Comparison of ENCODE assay signal across 16 cellular contexts in the genomic region with DNA sequence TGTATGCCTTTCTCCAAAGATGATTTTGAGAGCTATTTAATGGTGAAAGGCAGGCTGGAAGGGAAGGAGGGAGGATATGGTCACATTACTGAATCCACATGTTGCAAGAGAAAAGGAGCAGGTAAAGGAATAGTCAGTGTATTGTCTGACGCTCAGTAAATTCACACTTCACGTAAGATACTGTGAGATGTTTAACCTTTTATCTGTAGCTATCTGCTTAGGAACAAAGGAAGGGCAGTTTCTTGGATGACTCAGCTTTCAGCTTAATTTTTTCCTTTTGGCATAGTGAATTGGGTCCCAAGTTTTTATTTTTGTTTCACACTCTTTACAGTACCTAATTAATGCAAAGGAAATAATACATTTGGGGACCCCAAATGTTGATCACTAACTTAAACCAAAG.
DNase-seq lines count a peak whose midpoint lies in the region; ATAC-seq, FAIRE-seq and TF ChIP-seq lines count a peak whose summit lies in the region.
"Had no signal": no experiment of that assay in that cellular context is flagged by ENCODE, and none has a peak within 500 bp of the region (broad histone marks: within the 10 kb centered on the region; RNA-seq: fewer than 3 reads in every experiment).

No MANE protein-coding gene starts in this region.

- H3K9me3 ChIP-seq in H9 (ENCODE audit: control insufficient read depth, low read depth, low read length) (no peaks in the 10 kb centered on the region), astrocyte (ENCODE audit: insufficient read depth, low read depth, low read length) (no peaks in the 10 kb centered on the region), endothelial cell of umbilical vein (replicated peaks; ENCODE audit: control insufficient read depth, insufficient read depth, low read length) (no peaks in the 10 kb centered on the region), neuronal stem cell (replicated peaks in 1 of 2; ENCODE audit: control insufficient read depth in 2 of 2, insufficient read depth in 1 of 2, low read depth in 1 of 2, low read length in 2 of 2) (no peaks in the 10 kb centered on the region)
- H3K9me3 ChIP-seq: Caco-2 had no signal

- H2BK120ac ChIP-seq in H9 (ENCODE audit: low read depth, low read length, poor library complexity, severe bottlenecking) (no peak overlapping the region), neuronal stem cell (ENCODE audit: low read depth, low read length) (no peak overlapping the region)

- H4K8ac ChIP-seq in H9 (replicated peaks; ENCODE audit: insufficient read length, low read depth, low read length) (no peak overlapping the region), neuronal stem cell (ENCODE audit: low read depth, low read length) (no peak overlapping the region)

- H3K36me3 ChIP-seq in astrocyte (ENCODE audit: insufficient read depth, low read length) (no peaks in the 10 kb centered on the region), endothelial cell of umbilical vein (ENCODE audit: control insufficient read depth in 2 of 2, extremely low read depth in 1 of 2, insufficient read depth in 2 of 2, low read length in 2 of 2) (no peaks in the 10 kb centered on the region), neuronal stem cell (replicated peaks in 1 of 2; ENCODE audit: control insufficient read depth in 2 of 2, insufficient read depth in 2 of 2, low read length in 2 of 2) (peaks cover 0 to 30% of the 10 kb centered on the region in 2 donors)

- H2AFZ ChIP-seq in H9 (ENCODE audit: low read length): no peak overlapping the region
- no peak overlapping the region for H2AFZ ChIP-seq in astrocyte (ENCODE audit: low read depth, low read length)
- H2AFZ ChIP-seq in endothelial cell of umbilical vein (ENCODE audit: low read depth, low read length): no peak overlapping the region
- H2AFZ ChIP-seq in neuronal stem cell (ENCODE audit: low read length): no peak overlapping the region

- H3K27ac ChIP-seq in H9 (ENCODE audit: insufficient read length, low read depth, low read length) (no peak overlapping the region), astrocyte (ENCODE audit: low read depth, low read length) (no peak overlapping the region), endothelial cell of umbilical vein (ENCODE audit: insufficient read depth, low read depth, low read length) (no peak overlapping the region), neuronal stem cell (replicated peaks; ENCODE audit: low read length) (no peak overlapping the region)
- H3K27ac ChIP-seq: BLaER1, HL-60, KMS-11 had no signal

- H3K9ac ChIP-seq in H9 (ENCODE audit: extremely low read depth, insufficient read length, low read length): no peak overlapping the region
- H3K9ac ChIP-seq in astrocyte (ENCODE audit: low read length): no peak overlapping the region
- no peak overlapping the region for H3K9ac ChIP-seq in endothelial cell of umbilical vein (replicated peaks; ENCODE audit: extremely low read depth, insufficient read depth, low read length)
- no peak overlapping the region for H3K9ac ChIP-seq in neuronal stem cell (ENCODE audit: low read depth, low read length, poor library complexity)
- H3K9ac ChIP-seq: BLaER1, KMS-11 had no signal

- ATAC-seq in stimulated activated effector memory CD8-positive, alpha-beta T cell treated with anti-CD3 and anti-CD28 coated beads, Interleukin-12 subunit alpha, Interleukin-12 subunit beta, amount 100 ng/mL, for 72 hours: no peak

- H4K20me1 ChIP-seq in H9 (ENCODE audit: control insufficient read depth, insufficient read depth, insufficient read length): no peaks in the 10 kb centered on the region
- H4K20me1 ChIP-seq in astrocyte (ENCODE audit: insufficient read depth, low read length): no peaks in the 10 kb centered on the region
- no peaks in the 10 kb centered on the region for H4K20me1 ChIP-seq in endothelial cell of umbilical vein (replicated peaks; ENCODE audit: control insufficient read depth, extremely low read depth, insufficient read depth, low read length)
- H4K20me1 ChIP-seq: BLaER1 had no signal

- H3K23me2 ChIP-seq in H9 (ENCODE audit: insufficient read length, low read depth, low read length, poor library complexity, severe bottlenecking): no peaks in the 10 kb centered on the region

- dilution Hi-C loops in endothelial cell of umbilical vein (cut with MboI; ENCODE audit: extremely low pct_ligation_motif_present, low sequenced_read_pairs): no loop called here

- no peak for DNase-seq in H9
- DNase-seq in astrocyte (ENCODE audit: low read depth): peak; percentile 2
- DNase-seq in endothelial cell of umbilical vein (ENCODE audit: low read depth, low spot score): peak; percentile 6
- no peak for DNase-seq in progenitor cell of endocrine pancreas (ENCODE audit: low spot score, unreplicated experiment)
- no peak for DNase-seq in neuronal stem cell (ENCODE audit: low spot score)
- DNase-seq in stimulated activated effector memory CD8-positive, alpha-beta T cell treated with anti-CD3 and anti-CD28 coated beads, Interleukin-12 subunit alpha, Interleukin-12 subunit beta, amount 100 ng/mL, for 72 hours (ENCODE audit: low spot score in 2 of 2): no peak
- DNase-seq in NCI-H510A treated with DMSO at 0.1 percent for 48 hours (lab: John Stamatoyannopoulos, UW): no peak
- no peak for DNase-seq in stimulated activated CD4-positive, alpha-beta T cell treated with anti-CD3 and anti-CD28 coated beads, Interleukin-15, amount 100 ng/mL, for 24 hours
- DNase-seq: AML-193; Caco-2; CD8-positive, alpha-beta memory T cell; DMS53 had no signal

- H3K79me1 ChIP-seq in H9 (ENCODE audit: insufficient read depth, low read depth, low read length, poor library complexity, severe bottlenecking) (no peaks in the 10 kb centered on the region), neuronal stem cell (ENCODE audit: low read depth, low read length) (no peaks in the 10 kb centered on the region)

- no peak for TF ChIP-seq POLR2A in endothelial cell of umbilical vein (IDR thresholded peaks at IDR 0.05; ENCODE audit: low read depth, low read length)

- H3K27me3 Mint-ChIP-seq in H9 (ENCODE audit: low read depth): no peaks in the 10 kb centered on the region
- H3K27me3 Mint-ChIP-seq in astrocyte (ENCODE audit: low read depth, unreplicated experiment): no peaks in the 10 kb centered on the region
- H3K27me3 Mint-ChIP-seq in progenitor cell of endocrine pancreas: no peaks in the 10 kb centered on the region
- H3K27me3 Mint-ChIP-seq: CD8-positive, alpha-beta memory T cell; IgD-negative memory B cell had no signal

- no peaks in the 10 kb centered on the region for H3K79me2 ChIP-seq in H9 (ENCODE audit: insufficient read depth, low read length)
- H3K79me2 ChIP-seq in astrocyte (ENCODE audit: insufficient read depth, low read length): no peaks in the 10 kb centered on the region
- no peaks in the 10 kb centered on the region for H3K79me2 ChIP-seq in endothelial cell of umbilical vein (ENCODE audit: control insufficient read depth, insufficient read depth, low read length)

- peaks cover 9 to 10% of the 10 kb centered on the region in 2 experiments for H3K4me1 Mint-ChIP-seq in H9
- H3K4me1 Mint-ChIP-seq in astrocyte (ENCODE audit: low read depth, unreplicated experiment): peaks cover 6% of the 10 kb centered on the region
- peaks cover 34% of the 10 kb centered on the region for H3K4me1 Mint-ChIP-seq in progenitor cell of endocrine pancreas (ENCODE audit: low read depth)
- H3K4me1 Mint-ChIP-seq in stimulated activated effector memory CD8-positive, alpha-beta T cell treated with anti-CD3 and anti-CD28 coated beads, Interleukin-12 subunit alpha, Interleukin-12 subunit beta, amount 100 ng/mL, for 72 hours: no peaks in the 10 kb centered on the region

- H3K23ac ChIP-seq in H9 (ENCODE audit: insufficient read length, low read depth, low read length): no peak overlapping the region
- no peak overlapping the region for H3K23ac ChIP-seq in neuronal stem cell (ENCODE audit: low read depth, low read length, poor library complexity)

- no peak overlapping the region for H2BK12ac ChIP-seq in H9 (ENCODE audit: insufficient read length, low read depth, low read length)
- no peak overlapping the region for H2BK12ac ChIP-seq in neuronal stem cell (ENCODE audit: low read length)

- peak overlapping the region in 2 of 3 experiments; percentile 10 to 64; a peak in 3 of 7 replicates for H3K27ac Mint-ChIP-seq in H9
- no peak overlapping the region for H3K27ac Mint-ChIP-seq in astrocyte (ENCODE audit: unreplicated experiment)
- H3K27ac Mint-ChIP-seq in progenitor cell of endocrine pancreas: peak overlapping the region; percentile 35
- H3K27ac Mint-ChIP-seq in stimulated activated effector memory CD8-positive, alpha-beta T cell treated with anti-CD3 and anti-CD28 coated beads, Interleukin-12 subunit alpha, Interleukin-12 subunit beta, amount 100 ng/mL, for 72 hours: no peak overlapping the region

- no peak overlapping the region for H3T11ph ChIP-seq in H9 (ENCODE audit: low read length)

- H3K9me1 ChIP-seq in endothelial cell of umbilical vein (replicated peaks; ENCODE audit: control insufficient read depth, extremely low read depth, insufficient read depth, low read length): no peaks in the 10 kb centered on the region

- POLR2A ChIA-PET in endothelial cell of umbilical vein (lab: Charles Lee): no interaction called here

- H4K91ac ChIP-seq in H9 (ENCODE audit: insufficient read length, low read depth, low read length) (no peak overlapping the region), neuronal stem cell (ENCODE audit: low read depth, low read length, poor library complexity) (no peak overlapping the region)

- H3K4ac ChIP-seq in H9 (ENCODE audit: low read depth, low read length): no peak overlapping the region
- H3K4ac ChIP-seq in neuronal stem cell (ENCODE audit: low read length): no peak overlapping the region

- no peak overlapping the region for H2BK15ac ChIP-seq in H9 (ENCODE audit: low read depth, low read length)
- H2BK15ac ChIP-seq in neuronal stem cell (ENCODE audit: low read length): no peak overlapping the region

- H2BK5ac ChIP-seq in H9 (ENCODE audit: insufficient read length, low read length) (no peak overlapping the region), neuronal stem cell (ENCODE audit: low read length) (no peak overlapping the region)

- no peak overlapping the region for H3K4me3 Mint-ChIP-seq in H9
- H3K4me3 Mint-ChIP-seq in astrocyte (ENCODE audit: unreplicated experiment): no peak overlapping the region
- no peak overlapping the region for H3K4me3 Mint-ChIP-seq in progenitor cell of endocrine pancreas (ENCODE audit: low read depth)
- H3K4me3 Mint-ChIP-seq in stimulated activated effector memory CD8-positive, alpha-beta T cell treated with anti-CD3 and anti-CD28 coated beads, Interleukin-12 subunit alpha, Interleukin-12 subunit beta, amount 100 ng/mL, for 72 hours: no peak overlapping the region
- H3K4me3 Mint-ChIP-seq: CD8-positive, alpha-beta memory T cell; IgD-negative memory B cell had no signal

- no peak overlapping the region for H3K56ac ChIP-seq in H9 (ENCODE audit: insufficient read length, low read depth, low read length)

- FAIRE-seq in astrocyte (lab: Jason Lieb, UNC) (no peak), endothelial cell of umbilical vein (lab: Jason Lieb, UNC) (no peak)

- no peak overlapping the region for H3K18ac ChIP-seq in H9 (ENCODE audit: insufficient read length, low read depth, low read length)
- no peak overlapping the region for H3K18ac ChIP-seq in neuronal stem cell (ENCODE audit: low read length)

- H3K27me3 ChIP-seq in H9 (ENCODE audit: insufficient read depth, low read length): no peaks in the 10 kb centered on the region
- no peaks in the 10 kb centered on the region for H3K27me3 ChIP-seq in astrocyte (ENCODE audit: insufficient read depth, low read length)
- no peaks in the 10 kb centered on the region for H3K27me3 ChIP-seq in endothelial cell of umbilical vein (ENCODE audit: control insufficient read depth in 2 of 2, insufficient read depth in 2 of 2, low read length in 2 of 2)
- H3K27me3 ChIP-seq in neuronal stem cell (ENCODE audit: control insufficient read depth in 3 of 3, insufficient read depth in 3 of 3, low read depth in 1 of 3, low read length in 3 of 3): no peaks in the 10 kb centered on the region
- H3K27me3 ChIP-seq: BLaER1 had no signal

- no peak overlapping the region for H2BK20ac ChIP-seq in H9 (ENCODE audit: low read depth, low read length, poor library complexity, severe bottlenecking)

- BruUV-seq in endothelial cell of umbilical vein (replicated peaks; lab: Mats Ljungman, UMichigan): no TSS peak

- intact Hi-C loops in endothelial cell of umbilical vein (cut with micrococcal nuclease): no loop called here

- H3K9me3 Mint-ChIP-seq in H9: no peaks in the 10 kb centered on the region
- H3K9me3 Mint-ChIP-seq in astrocyte (ENCODE audit: unreplicated experiment): no peaks in the 10 kb centered on the region
- H3K9me3 Mint-ChIP-seq in progenitor cell of endocrine pancreas (ENCODE audit: low read depth): no peaks in the 10 kb centered on the region
- H3K9me3 Mint-ChIP-seq in stimulated activated effector memory CD8-positive, alpha-beta T cell treated with anti-CD3 and anti-CD28 coated beads, Interleukin-12 subunit alpha, Interleukin-12 subunit beta, amount 100 ng/mL, for 72 hours: no peaks in the 10 kb centered on the region
- H3K9me3 Mint-ChIP-seq: CD8-positive, alpha-beta memory T cell had no signal

- H3K4me2 ChIP-seq in H9 (ENCODE audit: insufficient read depth, insufficient read length, low read length): no peak overlapping the region
- no peak overlapping the region for H3K4me2 ChIP-seq in astrocyte (ENCODE audit: low read length)
- no peak overlapping the region for H3K4me2 ChIP-seq in endothelial cell of umbilical vein (ENCODE audit: insufficient read depth, low read length)
- H3K4me2 ChIP-seq in neuronal stem cell (ENCODE audit: insufficient read depth, low read length, poor library complexity, severe bottlenecking): no peak overlapping the region
- H3K4me2 ChIP-seq: BLaER1, KMS-11 had no signal

- H3K36me3 Mint-ChIP-seq in H9 (ENCODE audit: insufficient read depth in 1 of 3, low read depth in 3 of 3) (peaks cover 3 to 17% (median 15%) of the 10 kb centered on the region in 3 experiments; a peak in 6 of 7 replicates), astrocyte (ENCODE audit: low read depth, unreplicated experiment) (peaks cover 3% of the 10 kb centered on the region), progenitor cell of endocrine pancreas (ENCODE audit: insufficient read depth) (peaks cover 18% of the 10 kb centered on the region)
- peaks cover 20% of the 10 kb centered on the region for H3K36me3 Mint-ChIP-seq in stimulated activated effector memory CD8-positive, alpha-beta T cell treated with anti-CD3 and anti-CD28 coated beads, Interleukin-12 subunit alpha, Interleukin-12 subunit beta, amount 100 ng/mL, for 72 hours

- no CpG with 5 or more reads among the region's 2 CpGs for WGBS in H9 (ENCODE audit: extremely low coverage, insufficient read length, low lambda C conversion rate)
- no CpG with 5 or more reads among the region's 2 CpGs for WGBS in neuronal stem cell (ENCODE audit: extremely low coverage in 2 of 2, insufficient read length in 2 of 2, insufficient replicate concordance in 1 of 2), 2 donors

- H3K14ac ChIP-seq in H9 (ENCODE audit: insufficient read depth, low read length): no peak overlapping the region
- H3K14ac ChIP-seq in neuronal stem cell (ENCODE audit: low read length): no peak overlapping the region

- H4K5ac ChIP-seq in H9 (ENCODE audit: insufficient read length, low read depth, low read length): no peak overlapping the region

- TF ChIP-seq CTCF in H9 (conservative IDR thresholded peaks at IDR 0.05) (no peak), astrocyte (IDR thresholded peaks at IDR 0.05; ENCODE audit: insufficient read depth, low read depth, low read length) (no peak), endothelial cell of umbilical vein (IDR thresholded peaks at IDR 0.05; ENCODE audit: extremely low read depth in 1 of 2, insufficient read depth in 1 of 2, low read depth in 1 of 2, low read length in 2 of 2) (no peak), progenitor cell of endocrine pancreas (IDR thresholded peaks at IDR 0.05; ENCODE audit: unreplicated experiment) (no peak)

- no peak overlapping the region for H2AK5ac ChIP-seq in H9 (ENCODE audit: insufficient read length, low read length)
- no peak overlapping the region for H2AK5ac ChIP-seq in neuronal stem cell (ENCODE audit: low read depth, low read length)

- H3K4me3 ChIP-seq in astrocyte (ENCODE audit: insufficient read depth, low read depth, low read length): no peak overlapping the region
- no peak overlapping the region for H3K4me3 ChIP-seq in endothelial cell of umbilical vein (replicated peaks in 1 of 3; ENCODE audit: insufficient read depth in 1 of 3, low read depth in 1 of 3, low read length in 3 of 3)
- H3K4me3 ChIP-seq in neuronal stem cell (ENCODE audit: low read length in 2 of 2): no peak overlapping the region
- H3K4me3 ChIP-seq: BLaER1 had no signal

- CTCF ChIA-PET in endothelial cell of umbilical vein (lab: Charles Lee): interaction anchor here (0.9 to 1.0 kb wide), 2 partner anchors 75 to 82 kb away, joined by 3 to 6 read pairs; no protein-coding TSS in a partner anchor

- H3K4me1 ChIP-seq in H9 (ENCODE audit: insufficient read depth, low read length) (no peaks in the 10 kb centered on the region), astrocyte (ENCODE audit: insufficient read depth, low read length) (no peaks in the 10 kb centered on the region), endothelial cell of umbilical vein (ENCODE audit: control insufficient read depth, extremely low read depth, insufficient read depth, low read length) (peaks cover 3% of the 10 kb centered on the region), neuronal stem cell (ENCODE audit: control insufficient read depth in 2 of 2, insufficient read depth in 1 of 2, low read depth in 1 of 2, low read length in 2 of 2) (no peaks in the 10 kb centered on the region)

Comparison
In these comparisons a context has a peak if more than half of its experiments do, and no peak if none do; other contexts are left out.
1. DNase-seq: peak in astrocyte (single experiment) and endothelial cell of umbilical vein (single experiment); none in H9 (single experiment), progenitor cell of endocrine pancreas (single experiment), neuronal stem cell (single experiment), stimulated activated effector memory CD8-positive, alpha-beta T cell treated with anti-CD3 and anti-CD28 coated beads, Interleukin-12 subunit alpha, Interleukin-12 subunit beta, amount 100 ng/mL, for 72 hours (0 of 2), NCI-H510A treated with DMSO at 0.1 percent for 48 hours (single experiment) and stimulated activated CD4-positive, alpha-beta T cell treated with anti-CD3 and anti-CD28 coated beads, Interleukin-15, amount 100 ng/mL, for 24 hours (single experiment).
2. H3K27ac Mint-ChIP-seq: peak in H9 (2 of 3) and progenitor cell of endocrine pancreas (single experiment); none in astrocyte (single experiment) and stimulated activated effector memory CD8-positive, alpha-beta T cell treated with anti-CD3 and anti-CD28 coated beads, Interleukin-12 subunit alpha, Interleukin-12 subunit beta, amount 100 ng/mL, for 72 hours (single experiment).